Comparison of ENCODE assay signal across 16 cellular contexts in genomic region chr10:91172348-91172747, GRCh38. TPM values are rescaled to one million over a fixed set of nuclear protein-coding genes. Genes with fewer than 3 reads are reported as not detected.
DNase-seq lines count a peak whose midpoint lies in the region; ATAC-seq and TF ChIP-seq lines count a peak whose summit lies in the region.
"Had no signal": no experiment of that assay in that cellular context is flagged by ENCODE, and none has a peak within 500 bp of the region (broad histone marks: within the 10 kb centered on the region; RNA-seq: fewer than 3 reads in every experiment).

No MANE protein-coding gene starts in this region.

- no peaks in the 10 kb centered on the region for H3K27me3 ChIP-seq in naive thymus-derived CD4-positive, alpha-beta T cell (ENCODE audit: control insufficient read depth in 2 of 2, insufficient read depth in 2 of 2, low read length in 2 of 2)
- no peaks in the 10 kb centered on the region for H3K27me3 ChIP-seq in esophagus squamous epithelium
- H3K27me3 ChIP-seq: BLaER1 treated with 17β-estradiol and CSF1 and Interleukin-3, amounts not matched to agents 10 nM and 100 nM had no signal

- H3K9me3 ChIP-seq in naive thymus-derived CD4-positive, alpha-beta T cell (ENCODE audit: control insufficient read depth in 2 of 3, low read length in 3 of 3): peaks cover 0 to 13% (median 0%) of the 10 kb centered on the region in 3 experiments
- H3K9me3 ChIP-seq in esophagus squamous epithelium: peaks cover 0 to 2% (median 0%) of the 10 kb centered on the region in 3 donors

- H3K4me1 ChIP-seq in naive thymus-derived CD4-positive, alpha-beta T cell (ENCODE audit: control insufficient read depth in 2 of 2, insufficient read depth in 2 of 2, low read length in 2 of 2): no peaks in the 10 kb centered on the region
- no peaks in the 10 kb centered on the region for H3K4me1 ChIP-seq in esophagus squamous epithelium
- H3K4me1 ChIP-seq: BLaER1 treated with 17β-estradiol and CSF1 and Interleukin-3, amounts not matched to agents 10 nM and 100 nM had no signal

- CTCF ChIA-PET in naive thymus-derived CD4-positive, alpha-beta T cell (lab: Charles Lee): no interaction called here

- POLR2A ChIA-PET in naive thymus-derived CD4-positive, alpha-beta T cell (lab: Charles Lee): interaction anchor here (0.7 kb wide), 1 partner anchor 9 kb away, joined by 3 read pairs; no protein-coding TSS in a partner anchor

- no peak for TF ChIP-seq POLR2A in esophagus squamous epithelium (IDR thresholded peaks at IDR 0.05)

- no peak overlapping the region for H3K4me3 ChIP-seq in naive thymus-derived CD4-positive, alpha-beta T cell (ENCODE audit: low read length)
- H3K4me3 ChIP-seq in esophagus squamous epithelium: no peak overlapping the region
- H3K4me3 ChIP-seq: BLaER1 treated with 17β-estradiol and CSF1 and Interleukin-3, amounts not matched to agents 10 nM and 100 nM; GM23338 had no signal

- peaks cover 47% of the 10 kb centered on the region for H3K36me3 Mint-ChIP-seq in activated naive CD8-positive, alpha-beta T cell treated with anti-CD3 and anti-CD28 coated beads, Interleukin-2, amount 50 U/mL, for 24 hours (ENCODE audit: low read depth)
- H3K36me3 Mint-ChIP-seq in activated naive CD8-positive, alpha-beta T cell treated with anti-CD3 and anti-CD28 coated beads for 36 hours: peaks cover 71% of the 10 kb centered on the region
- H3K36me3 Mint-ChIP-seq in IgD-negative memory B cell: peaks cover 10% of the 10 kb centered on the region
- peaks cover 25 to 71% (median 61%) of the 10 kb centered on the region in 5 donors for H3K36me3 Mint-ChIP-seq in naive thymus-derived CD4-positive, alpha-beta T cell

- no peak overlapping the region for H3K4me3 Mint-ChIP-seq in activated naive CD8-positive, alpha-beta T cell treated with anti-CD3 and anti-CD28 coated beads, Interleukin-2, amount 50 U/mL, for 24 hours
- H3K4me3 Mint-ChIP-seq in activated naive CD8-positive, alpha-beta T cell treated with anti-CD3 and anti-CD28 coated beads for 36 hours: no peak overlapping the region
- no peak overlapping the region for H3K4me3 Mint-ChIP-seq in IgD-negative memory B cell
- H3K4me3 Mint-ChIP-seq in naive thymus-derived CD4-positive, alpha-beta T cell: no peak overlapping the region
- H3K4me3 Mint-ChIP-seq: CD8-positive, alpha-beta T cell; GM23338 had no signal

- no peak overlapping the region for H3K27ac Mint-ChIP-seq in activated naive CD8-positive, alpha-beta T cell treated with anti-CD3 and anti-CD28 coated beads, Interleukin-2, amount 50 U/mL, for 24 hours
- no peak overlapping the region for H3K27ac Mint-ChIP-seq in activated naive CD8-positive, alpha-beta T cell treated with anti-CD3 and anti-CD28 coated beads for 36 hours
- H3K27ac Mint-ChIP-seq in IgD-negative memory B cell: peak overlapping the region in 2 of 3 donors; percentile 55 to 59
- peak overlapping the region in 3 of 9 donors; percentile 7 to 54 (median 32) for H3K27ac Mint-ChIP-seq in naive thymus-derived CD4-positive, alpha-beta T cell
- H3K27ac Mint-ChIP-seq: GM23338 had no signal

- H3K27ac ChIP-seq in naive thymus-derived CD4-positive, alpha-beta T cell (ENCODE audit: low read depth, low read length): no peak overlapping the region
- H3K27ac ChIP-seq in esophagus squamous epithelium: no peak overlapping the region
- H3K27ac ChIP-seq: BLaER1 treated with 17β-estradiol and CSF1 and Interleukin-3, amounts not matched to agents 10 nM and 100 nM; HL-60 had no signal

- 84 to 100% methylated on average over 2 of the region's 2 CpGs for WGBS in esophagus squamous epithelium, 2 donors

- intact Hi-C loops in naive thymus-derived CD4-positive, alpha-beta T cell (cut with micrococcal nuclease): no loop called here
- intact Hi-C loops in esophagus squamous epithelium (cut with DNase I): no loop called here

- no peaks in the 10 kb centered on the region for H3K36me3 ChIP-seq in naive thymus-derived CD4-positive, alpha-beta T cell (ENCODE audit: control insufficient read depth in 2 of 3, insufficient read depth in 3 of 3, low read length in 3 of 3)
- H3K36me3 ChIP-seq in esophagus squamous epithelium: no peaks in the 10 kb centered on the region

- DNase-seq in activated naive CD8-positive, alpha-beta T cell treated with anti-CD3 and anti-CD28 coated beads, Interleukin-2, amount 50 U/mL, for 24 hours: no peak
- no peak for DNase-seq in activated naive CD8-positive, alpha-beta T cell treated with anti-CD3 and anti-CD28 coated beads for 36 hours
- DNase-seq in naive thymus-derived CD4-positive, alpha-beta T cell: no peak
- no peak for DNase-seq in esophagus squamous epithelium (lab: John Stamatoyannopoulos, UW)
- no peak for DNase-seq in NCI-H1105 treated with DMSO at 0.1 percent for 48 hours (lab: John Stamatoyannopoulos, UW)
- DNase-seq: 8988T; Calu3; CD8-positive, alpha-beta T cell; DMS79 treated with DMSO at 0.1 percent for 48 hours; EL; HCEC 1CT had no signal

- peaks cover 29% of the 10 kb centered on the region for H3K9me3 Mint-ChIP-seq in activated naive CD8-positive, alpha-beta T cell treated with anti-CD3 and anti-CD28 coated beads, Interleukin-2, amount 50 U/mL, for 24 hours
- peaks cover 32% of the 10 kb centered on the region for H3K9me3 Mint-ChIP-seq in activated naive CD8-positive, alpha-beta T cell treated with anti-CD3 and anti-CD28 coated beads for 36 hours
- H3K9me3 Mint-ChIP-seq in IgD-negative memory B cell: peaks cover 2 to 5% (median 4%) of the 10 kb centered on the region in 3 donors
- peaks cover 13 to 74% (median 24%) of the 10 kb centered on the region in 11 donors for H3K9me3 Mint-ChIP-seq in naive thymus-derived CD4-positive, alpha-beta T cell

- peak; percentile 46 for ATAC-seq in activated naive CD8-positive, alpha-beta T cell treated with anti-CD3 and anti-CD28 coated beads, Interleukin-2, amount 50 U/mL, for 24 hours
- ATAC-seq in naive thymus-derived CD4-positive, alpha-beta T cell: peak; percentile 20
- no peak for ATAC-seq in GM19467 (IDR thresholded peaks at IDR 0.05; ENCODE audit: unreplicated experiment)
- ATAC-seq: CD8-positive, alpha-beta T cell; GM23338 had no signal

- no peak for TF ChIP-seq CTCF in esophagus squamous epithelium (IDR thresholded peaks at IDR 0.05)

- no peaks in the 10 kb centered on the region for H3K27me3 Mint-ChIP-seq in activated naive CD8-positive, alpha-beta T cell treated with anti-CD3 and anti-CD28 coated beads, Interleukin-2, amount 50 U/mL, for 24 hours
- H3K27me3 Mint-ChIP-seq in activated naive CD8-positive, alpha-beta T cell treated with anti-CD3 and anti-CD28 coated beads for 36 hours: no peaks in the 10 kb centered on the region
- H3K27me3 Mint-ChIP-seq in IgD-negative memory B cell: no peaks in the 10 kb centered on the region
- H3K27me3 Mint-ChIP-seq in naive thymus-derived CD4-positive, alpha-beta T cell: no peaks in the 10 kb centered on the region

- peaks cover 38% of the 10 kb centered on the region for H3K4me1 Mint-ChIP-seq in activated naive CD8-positive, alpha-beta T cell treated with anti-CD3 and anti-CD28 coated beads, Interleukin-2, amount 50 U/mL, for 24 hours
- peaks cover 24% of the 10 kb centered on the region for H3K4me1 Mint-ChIP-seq in activated naive CD8-positive, alpha-beta T cell treated with anti-CD3 and anti-CD28 coated beads for 36 hours
- H3K4me1 Mint-ChIP-seq in IgD-negative memory B cell: peaks cover 12 to 45% (median 41%) of the 10 kb centered on the region in 3 donors
- peaks cover 22 to 63% (median 57%) of the 10 kb centered on the region in 7 donors for H3K4me1 Mint-ChIP-seq in naive thymus-derived CD4-positive, alpha-beta T cell
- H3K4me1 Mint-ChIP-seq: GM23338 had no signal

RNA-seq across cellular contexts. Expression of gene PCGF5, which starts 48.1 kb away (rescaled TPM):
- 10 to 100 TPM; 41.2 to 44.1 TPM for total RNA-seq in activated naive CD8-positive, alpha-beta T cell treated with anti-CD3 and anti-CD28 coated beads for 36 hours
- polyA plus RNA-seq in IgD-negative memory B cell: 81.7 TPM
- 10 to 100 TPM; 41.2 to 62.3 (median 57.4) TPM for total RNA-seq in naive thymus-derived CD4-positive, alpha-beta T cell
- polyA plus RNA-seq in naive thymus-derived CD4-positive, alpha-beta T cell: 10 to 100 TPM; 56.8 to 69.9 TPM
- total RNA-seq in esophagus squamous epithelium: 10 to 100 TPM; 17.3 to 39.3 (median 23.4) TPM

Comparison
In these comparisons a context has a peak if more than half of its experiments do, and no peak if none do; other contexts are left out.
1. H3K27ac Mint-ChIP-seq: peak in IgD-negative memory B cell (2 of 3); none in activated naive CD8-positive, alpha-beta T cell treated with anti-CD3 and anti-CD28 coated beads, Interleukin-2, amount 50 U/mL, for 24 hours (single experiment) and activated naive CD8-positive, alpha-beta T cell treated with anti-CD3 and anti-CD28 coated beads for 36 hours (single experiment).